Comparison of ENCODE assay signal across 16 cellular contexts in the genomic region with DNA sequence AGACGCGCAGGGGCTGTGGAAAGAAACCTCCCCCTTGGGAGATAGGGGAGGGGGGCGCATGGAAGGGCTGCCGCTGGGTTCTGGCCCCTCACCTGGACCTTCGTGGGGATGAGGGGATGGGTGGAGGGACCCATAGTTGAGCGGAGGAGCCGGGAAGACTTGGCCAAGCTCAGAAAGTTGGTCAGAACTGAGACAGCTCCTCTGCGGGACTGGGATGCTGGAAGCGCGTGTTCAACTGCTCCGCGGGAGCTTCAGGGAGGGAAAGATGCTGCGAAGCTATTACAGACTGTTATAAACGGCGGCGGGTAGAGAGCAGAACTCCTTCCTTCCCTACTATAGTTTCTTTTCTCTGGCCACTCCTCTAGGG. TPM values are rescaled to one million over a fixed set of nuclear protein-coding genes. Genes with fewer than 3 reads are reported as not detected.
DNase-seq lines count a peak whose midpoint lies in the region; ATAC-seq and TF ChIP-seq lines count a peak whose summit lies in the region.
"Had no signal": no experiment of that assay in that cellular context is flagged by ENCODE, and none has a peak within 500 bp of the region (broad histone marks: within the 10 kb centered on the region; RNA-seq: fewer than 3 reads in every experiment).

No MANE protein-coding gene starts in this region.

- no peak overlapping the region for H3K9ac ChIP-seq in adipocyte (ENCODE audit: low read length)

- TF ChIP-seq EP300 in suprapubic skin (IDR thresholded peaks at IDR 0.05): no peak

- ATAC-seq in upper lobe of right lung: peak; percentile 14
- ATAC-seq: sciatic nerve had no signal

- H3K4me3 ChIP-seq in adipocyte (ENCODE audit: low read length) (peak overlapping the region; percentile 50), upper lobe of right lung (no peak overlapping the region), suprapubic skin (no peak overlapping the region)
- H3K4me3 ChIP-seq: ascending aorta, SK-N-MC, thoracic aorta had no signal

- no peak for TF ChIP-seq CTCF in upper lobe of right lung (IDR thresholded peaks at IDR 0.05)
- TF ChIP-seq CTCF in suprapubic skin (IDR thresholded peaks at IDR 0.05): no peak

- H3K9me3 ChIP-seq in adipocyte (ENCODE audit: control insufficient read depth, low read length): peaks cover 7% of the 10 kb centered on the region
- H3K9me3 ChIP-seq in upper lobe of right lung: no peaks in the 10 kb centered on the region
- H3K9me3 ChIP-seq in suprapubic skin: no peaks in the 10 kb centered on the region
- H3K9me3 ChIP-seq: ascending aorta, thoracic aorta had no signal

- H3K4me1 ChIP-seq in adipocyte (ENCODE audit: control insufficient read depth, insufficient read depth, low read length) (peaks cover 4% of the 10 kb centered on the region), upper lobe of right lung (no peaks in the 10 kb centered on the region), suprapubic skin (peaks cover 10% of the 10 kb centered on the region)
- H3K4me1 ChIP-seq: ascending aorta had no signal

- H3K27ac ChIP-seq in upper lobe of right lung (no peak overlapping the region), suprapubic skin (no peak overlapping the region)
- H3K27ac ChIP-seq: ascending aorta, SK-N-MC, thoracic aorta had no signal

- H3K36me3 ChIP-seq in adipocyte (ENCODE audit: control insufficient read depth, insufficient read depth, low read length, severe bottlenecking) (no peaks in the 10 kb centered on the region), upper lobe of right lung (no peaks in the 10 kb centered on the region), suprapubic skin (no peaks in the 10 kb centered on the region)
- H3K36me3 ChIP-seq: ascending aorta, thoracic aorta had no signal

- DNase-seq in NCI-H1417 (lab: John Stamatoyannopoulos, UW) (peak in 2 of 3 experiments; percentile 32 to 57), NCI-H1417 treated with DMSO at 0.1 percent for 48 hours (lab: John Stamatoyannopoulos, UW) (no peak), adipocyte (ENCODE audit: low read depth) (peak; percentile 25), iPS-NIHi11 (ENCODE audit: low spot score) (peak; percentile 24), upper lobe of right lung (no peak), suprapubic skin (ENCODE audit: low spot score in 2 of 2) (no peak), NCI-H2107 treated with DMSO at 0.1 percent for 48 hours (lab: John Stamatoyannopoulos, UW; ENCODE audit: unreplicated experiment) (no peak), GOT3 (lab: John Stamatoyannopoulos, UW) (no peak)
- DNase-seq: activated CD4-positive, alpha-beta T cell treated with anti-CD3 and anti-CD28 coated beads for 1 hour; effector memory CD4-positive, alpha-beta T cell; NCI-H1092 had no signal

- intact Hi-C loops in upper lobe of right lung (cut with DNase I): no loop called here

- TF ChIP-seq POLR2A in suprapubic skin (IDR thresholded peaks at IDR 0.05): no peak

- WGBS in suprapubic skin: under 1% methylated on average over 16 of the region's 16 CpGs

- H3K27me3 ChIP-seq in adipocyte (replicated peaks; ENCODE audit: control insufficient read depth, insufficient read depth, low read length) (peaks cover 55% of the 10 kb centered on the region), upper lobe of right lung (peaks cover 24% of the 10 kb centered on the region), suprapubic skin (peaks cover 44% of the 10 kb centered on the region)
- H3K27me3 ChIP-seq: ascending aorta had no signal

RNA-seq across cellular contexts. Expression of a gene that starts 0.9 kb away (rescaled TPM):
- not detected for total RNA-seq in upper lobe of right lung
- not detected for total RNA-seq in suprapubic skin
- total RNA-seq: A172, ascending aorta, sciatic nerve, thoracic aorta had no signal

Comparison
In these comparisons a context has a peak if more than half of its experiments do, and no peak if none do; other contexts are left out.
1. DNase-seq: peak in NCI-H1417 (2 of 3), adipocyte (single experiment) and iPS-NIHi11 (single experiment); none in NCI-H1417 treated with DMSO at 0.1 percent for 48 hours (single experiment), upper lobe of right lung (single experiment), suprapubic skin (0 of 2), NCI-H2107 treated with DMSO at 0.1 percent for 48 hours (single experiment) and GOT3 (single experiment).